ENCODE assay signal across 34 cellular contexts in genomic region chr10:129345763-129346162, GRCh38.
"Had no signal": no experiment of that assay in that cellular context is flagged by ENCODE, and none has a peak within 500 bp of the region (broad histone marks: within the 10 kb centered on the region; RNA-seq: fewer than 3 reads in every experiment).

No MANE protein-coding gene starts in this region.

- ATAC-seq: activated CD4-positive, alpha-beta T cell treated with anti-CD3 and anti-CD28 coated beads for 36 hours; activated CD4-positive, CD25-positive, alpha-beta regulatory T cell treated with anti-CD3 and anti-CD28 coated beads, Interleukin-2, amount 50 U/mL, for 24 hours; activated CD8-positive, alpha-beta T cell treated with anti-CD3 and anti-CD28 coated beads, Interleukin-2, amount 10 ng/mL, durations not matched to agents 7 days and 5 days; PC-3 had no signal

- H3K9me3 ChIP-seq: ascending aorta, Peyer's patch, SK-N-SH had no signal

- H3K4me1 ChIP-seq: ascending aorta, Peyer's patch, SJSA1 had no signal

- H3K4me1 Mint-ChIP-seq: activated CD4-positive, alpha-beta T cell treated with anti-CD3 and anti-CD28 coated beads for 36 hours; activated CD4-positive, alpha-beta T cell treated with anti-CD3 and anti-CD28 coated beads, Interleukin-2, amount 10 ng/mL, durations not matched to agents 7 days and 5 days; activated naive CD4-positive, alpha-beta T cell treated with anti-CD3 and anti-CD28 coated beads, Interleukin-2, amount 50 U/mL, for 24 hours; activated naive CD8-positive, alpha-beta T cell treated with anti-CD3 and anti-CD28 coated beads, Interleukin-2, amount 10 ng/mL, durations not matched to agents 7 days and 5 days had no signal

- H3K4me3 Mint-ChIP-seq: activated CD4-positive, alpha-beta T cell treated with anti-CD3 and anti-CD28 coated beads for 36 hours; activated CD4-positive, alpha-beta T cell treated with anti-CD3 and anti-CD28 coated beads, Interleukin-2, amount 10 ng/mL, durations not matched to agents 7 days and 5 days; activated CD8-positive, alpha-beta T cell treated with anti-CD3 and anti-CD28 coated beads, Interleukin-2, amount 10 ng/mL, durations not matched to agents 7 days and 5 days; activated naive CD4-positive, alpha-beta T cell treated with anti-CD3 and anti-CD28 coated beads, Interleukin-2, amount 50 U/mL, for 24 hours; activated naive CD8-positive, alpha-beta T cell treated with anti-CD3 and anti-CD28 coated beads, Interleukin-2, amount 10 ng/mL, durations not matched to agents 7 days and 5 days; activated T-cell treated with anti-CD3 and anti-CD28 coated beads, Interleukin-2, amount 50 U/mL, for 24 hours; T-helper 1 cell treated with Interleukin-12 subunit alpha and Interleukin-12 subunit beta and Interleukin-4 antibody, amounts not matched to agents 30 μg/mL and 1 μg/mL, for 36 hours; T-helper 2 cell treated with Interferon-gamma antibody and Interleukin-4, amounts not matched to agents 5 μg/mL and 100 μg/mL, for 36 hours had no signal

- H3K9me3 Mint-ChIP-seq: activated CD4-positive, alpha-beta T cell treated with anti-CD3 and anti-CD28 coated beads, Interleukin-2, amount 10 ng/mL, durations not matched to agents 7 days and 5 days; activated naive CD4-positive, alpha-beta T cell treated with anti-CD3 and anti-CD28 coated beads, Interleukin-2, amount 50 U/mL, for 24 hours; activated naive CD8-positive, alpha-beta T cell treated with anti-CD3 and anti-CD28 coated beads, Interleukin-2, amount 10 ng/mL, durations not matched to agents 7 days and 5 days; activated T-cell treated with anti-CD3 and anti-CD28 coated beads, Interleukin-2, amount 50 U/mL, for 24 hours; activated T-helper 2 cell treated with anti-CD3 and anti-CD28 coated beads, Interferon-gamma antibody, Interleukin-2, Interleukin-4, amounts not matched to agents 10 μg/mL and 5 μg/mL and 100 μg/mL, durations not matched to agents 14 hours and 24 hours and 36 hours; T-helper 1 cell treated with Interleukin-12 subunit alpha and Interleukin-12 subunit beta and Interleukin-4 antibody, amounts not matched to agents 30 μg/mL and 1 μg/mL, for 36 hours; T-helper 2 cell treated with Interferon-gamma antibody and Interleukin-4, amounts not matched to agents 5 μg/mL and 100 μg/mL, for 36 hours had no signal

- H3K36me3 Mint-ChIP-seq: activated naive CD4-positive, alpha-beta T cell treated with anti-CD3 and anti-CD28 coated beads, Interleukin-2, amount 50 U/mL, for 24 hours; activated naive CD8-positive, alpha-beta T cell treated with anti-CD3 and anti-CD28 coated beads, Interleukin-2, amount 10 ng/mL, durations not matched to agents 7 days and 5 days had no signal

- H3K27ac Mint-ChIP-seq: activated CD4-positive, alpha-beta T cell treated with anti-CD3 and anti-CD28 coated beads for 36 hours; activated CD4-positive, alpha-beta T cell treated with anti-CD3 and anti-CD28 coated beads, Interleukin-2, amount 10 ng/mL, durations not matched to agents 7 days and 5 days; activated CD8-positive, alpha-beta T cell treated with anti-CD3 and anti-CD28 coated beads, Interleukin-2, amount 10 ng/mL, durations not matched to agents 7 days and 5 days; activated naive CD4-positive, alpha-beta T cell treated with anti-CD3 and anti-CD28 coated beads, Interleukin-2, amount 50 U/mL, for 24 hours; activated naive CD8-positive, alpha-beta T cell treated with anti-CD3 and anti-CD28 coated beads, Interleukin-2, amount 10 ng/mL, durations not matched to agents 7 days and 5 days; activated T-cell treated with anti-CD3 and anti-CD28 coated beads, Interleukin-2, amount 50 U/mL, for 24 hours; activated T-helper 2 cell treated with anti-CD3 and anti-CD28 coated beads, Interferon-gamma antibody, Interleukin-2, Interleukin-4, amounts not matched to agents 10 μg/mL and 5 μg/mL and 100 μg/mL, durations not matched to agents 14 hours and 24 hours and 36 hours; T-helper 1 cell treated with Interleukin-12 subunit alpha and Interleukin-12 subunit beta and Interleukin-4 antibody, amounts not matched to agents 30 μg/mL and 1 μg/mL, for 36 hours; T-helper 2 cell treated with Interferon-gamma antibody and Interleukin-4, amounts not matched to agents 5 μg/mL and 100 μg/mL, for 36 hours had no signal

- DNase-seq: activated CD4-positive, alpha-beta T cell treated with anti-CD3 and anti-CD28 coated beads for 36 hours; activated CD4-positive, alpha-beta T cell treated with anti-CD3 and anti-CD28 coated beads, Interleukin-2, amount 10 ng/mL, durations not matched to agents 7 days and 5 days; activated CD4-positive, alpha-beta T cell treated with anti-CD3 and anti-CD28 coated beads, Interleukin-2, amount 50 U/mL, for 48 hours; activated CD8-positive, alpha-beta T cell treated with anti-CD3 and anti-CD28 coated beads, Interleukin-2, amount 10 ng/mL, durations not matched to agents 7 days and 5 days; activated gamma-delta T cell; activated naive CD4-positive, alpha-beta T cell treated with Interleukin-2 at 50 U/mL for 16 hours; activated naive CD8-positive, alpha-beta T cell treated with anti-CD3 and anti-CD28 coated beads, Interleukin-2, amount 10 ng/mL, durations not matched to agents 7 days and 5 days; activated T-cell treated with anti-CD3 and anti-CD28 coated beads, Interleukin-2, amount 50 U/mL, for 24 hours; amygdala; Karpas-422; NCI-H1048; NCI-H1105 treated with DMSO at 0.1 percent for 48 hours; NCI-H1436; NCI-H1694; NCI-H1930; NCI-H2081 treated with DMSO at 0.1 percent for 48 hours; NCI-H510A; NCI-H526; NCI-H748 treated with DMSO at 0.1 percent for 48 hours; NK-92 treated with Interleukin-12 subunit alpha and Interleukin-12 subunit beta, amount 100 ng/mL, for 24 hours; PC-3; Peyer's patch; RPMI8226; SHP77 treated with DMSO at 0.1 percent for 48 hours; SK-N-SH had no signal

- H3K4me2 ChIP-seq: SK-N-SH had no signal

- H3K27me3 Mint-ChIP-seq: activated CD4-positive, alpha-beta T cell treated with anti-CD3 and anti-CD28 coated beads for 36 hours; activated CD4-positive, alpha-beta T cell treated with anti-CD3 and anti-CD28 coated beads, Interleukin-2, amount 10 ng/mL, durations not matched to agents 7 days and 5 days; activated naive CD4-positive, alpha-beta T cell treated with anti-CD3 and anti-CD28 coated beads, Interleukin-2, amount 50 U/mL, for 24 hours had no signal

- H3K27me3 ChIP-seq: ascending aorta, cardiac muscle cell, Peyer's patch, SJSA1 had no signal

- H3K4me3 ChIP-seq: ascending aorta, cardiac muscle cell, Peyer's patch, SJSA1 had no signal

- H3K36me3 ChIP-seq: ascending aorta, cardiac muscle cell, Peyer's patch, SJSA1 had no signal

- FAIRE-seq: TTC549 had no signal

- H3K9ac ChIP-seq: SK-N-SH had no signal

- H3K27ac ChIP-seq: ascending aorta, cardiac muscle cell, Peyer's patch, SJSA1 had no signal
